In the genomic region with DNA sequence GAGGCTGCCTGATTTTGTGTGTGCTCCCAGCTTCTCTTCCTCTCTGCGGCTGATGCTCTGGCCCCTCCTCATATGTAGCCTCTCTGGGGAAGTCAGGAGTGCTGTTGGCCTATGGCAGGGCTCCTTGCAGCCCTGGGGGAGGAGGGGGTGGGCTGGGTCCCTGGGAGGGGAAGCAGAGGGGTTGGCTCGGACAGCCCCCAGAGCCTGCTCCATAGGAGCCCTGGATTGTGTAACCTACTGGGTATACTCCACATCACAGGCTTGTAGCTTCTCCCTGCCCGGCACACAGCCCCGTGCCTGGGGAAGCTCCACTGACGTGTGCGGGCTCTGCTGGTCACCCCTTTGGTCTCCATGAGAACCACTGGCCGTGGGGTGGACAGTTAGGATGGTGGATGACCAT, we compare ENCODE assay signal across 17 cellular contexts.
"Had no signal": no experiment of that assay in that cellular context is flagged by ENCODE, and none has a peak within 500 bp of the region (broad histone marks: within the 10 kb centered on the region; RNA-seq: fewer than 3 reads in every experiment).

No MANE protein-coding gene starts in this region.

- FAIRE-seq: colon, pancreas had no signal

- H3K9ac ChIP-seq: neural progenitor cell had no signal

- H2AFZ ChIP-seq: hepatocyte, neural progenitor cell had no signal

- ATAC-seq: natural killer cell treated with Interleukin-12 subunit alpha and Interleukin-12 subunit beta and Interleukin-15 and Interleukin-18, amount 100 ng/mL, for 72 hours; pancreas; stimulated activated naive B cell treated with anti-CD40 and anti-IgM and Interleukin-4, amounts not matched to agents 10 μg/mL and 1 μg/mL and 100 μg/mL, for 72 hours had no signal

- H3K4me2 ChIP-seq: hepatocyte, neural progenitor cell had no signal

- H3K9me3 ChIP-seq: esophagus squamous epithelium, pancreas, right lobe of liver, thoracic aorta, transverse colon had no signal

- H3K4me3 ChIP-seq: esophagus squamous epithelium, hepatocyte, neural progenitor cell, pancreas, right lobe of liver, stomach, thoracic aorta, transverse colon had no signal

- H3K79me2 ChIP-seq: hepatocyte had no signal

- H3K4me1 ChIP-seq: pancreas, right lobe of liver had no signal

- H3K27ac ChIP-seq: esophagus squamous epithelium, hepatocyte, neural progenitor cell, pancreas, right lobe of liver, stomach, thoracic aorta, transverse colon had no signal

- DNase-seq: cerebellar nuclear complex; esophagus squamous epithelium; foreskin fibroblast; occipital lobe; right lobe of liver; stimulated activated CD4-positive, alpha-beta T cell treated with anti-CD3 and anti-CD28 coated beads, Interleukin-2, amount 100 ng/mL, for 24 hours; stimulated activated CD4-positive, alpha-beta T cell treated with anti-CD3 and anti-CD28 coated beads, Interleukin-4, amount 100 ng/mL, for 4 hours; stimulated activated naive B cell treated with anti-CD40 and anti-IgM and Interleukin-4, amounts not matched to agents 10 μg/mL and 1 μg/mL and 100 μg/mL, for 72 hours; stomach; substantia nigra; transverse colon had no signal

- H3K27me3 ChIP-seq: hepatocyte, neural progenitor cell, pancreas, right lobe of liver had no signal

- H3K36me3 ChIP-seq: esophagus squamous epithelium, neural progenitor cell, pancreas, right lobe of liver, stomach, thoracic aorta, transverse colon had no signal
